18 cellular contexts compared by ENCODE assay signal in the genomic region with DNA sequence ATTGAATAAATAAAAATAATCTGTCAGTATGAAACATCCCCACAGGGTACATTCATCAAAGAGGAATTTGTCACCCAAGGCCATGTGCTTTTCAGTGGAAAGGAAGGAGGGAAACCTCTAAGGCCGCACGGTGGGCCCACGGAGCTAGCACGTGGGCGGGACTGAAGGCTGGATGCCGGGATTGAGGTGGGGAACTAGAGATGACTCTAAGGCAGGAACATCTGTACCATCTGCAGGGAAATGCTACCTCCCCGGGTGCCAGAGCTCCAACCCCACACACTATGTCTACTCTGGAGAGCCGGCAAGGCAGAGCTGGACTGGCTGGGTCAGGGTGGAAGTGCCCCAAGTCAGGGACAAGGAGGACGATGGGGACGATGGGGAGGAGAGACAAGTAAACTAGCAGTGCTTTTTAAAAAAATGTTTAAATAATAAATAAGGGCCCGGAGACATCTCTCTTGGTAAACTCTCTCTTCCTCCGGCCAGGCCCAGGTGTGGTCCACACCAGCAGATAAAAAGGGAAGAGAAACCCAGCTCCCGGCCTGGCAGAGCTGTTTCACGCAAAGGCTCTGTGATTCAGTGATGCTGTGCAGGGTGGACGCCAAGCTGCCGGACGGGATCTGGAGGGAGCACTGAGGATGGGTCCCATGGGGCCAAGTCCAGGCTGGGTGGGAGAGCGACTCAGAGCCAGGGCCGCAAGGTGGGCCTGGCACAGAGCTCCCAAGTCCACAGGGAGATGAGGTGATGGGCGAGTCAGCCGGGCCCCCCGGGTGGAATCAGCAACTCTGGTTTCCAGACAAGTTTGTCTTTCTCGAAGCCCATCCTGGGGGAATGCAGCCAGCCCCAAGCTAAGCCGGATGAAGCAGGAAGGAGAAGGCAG. TPM values are rescaled to one million over a fixed set of nuclear protein-coding genes. Genes with fewer than 3 reads are reported as not detected.
A peak's percentile ranks its signal among the peaks of the same experiment; 100 is the strongest.
DNase-seq lines count a peak whose midpoint lies in the region; TF ChIP-seq lines count a peak whose summit lies in the region.
"Had no signal": no experiment of that assay in that cellular context is flagged by ENCODE, and none has a peak within 500 bp of the region (broad histone marks: within the 10 kb centered on the region; RNA-seq: fewer than 3 reads in every experiment).

No MANE protein-coding gene starts in this region.

- no peaks in the 10 kb centered on the region for H3K36me3 ChIP-seq in A673 (ENCODE audit: insufficient read depth, low read length, poor library complexity, severe bottlenecking)
- H3K36me3 ChIP-seq: BE2C had no signal

- peaks cover 85% of the 10 kb centered on the region for H3K4me1 Mint-ChIP-seq in activated naive CD4-positive, alpha-beta T cell treated with anti-CD3 and anti-CD28 coated beads, Interleukin-2, amount 10 ng/mL, durations not matched to agents 7 days and 5 days
- peaks cover 53% of the 10 kb centered on the region for H3K4me1 Mint-ChIP-seq in activated naive CD8-positive, alpha-beta T cell treated with anti-CD3 and anti-CD28 coated beads for 36 hours
- peaks cover 80% of the 10 kb centered on the region for H3K4me1 Mint-ChIP-seq in osteocyte (ENCODE audit: unreplicated experiment)

- H3K27me3 ChIP-seq in A673 (replicated peaks; ENCODE audit: insufficient read depth, low read depth, low read length, poor library complexity), result no peaks in the 10 kb centered on the region
- H3K27me3 ChIP-seq: BE2C, body of pancreas, Peyer's patch had no signal

- peak overlapping the region; percentile 75 for H3K27ac Mint-ChIP-seq in activated naive CD4-positive, alpha-beta T cell treated with anti-CD3 and anti-CD28 coated beads, Interleukin-2, amount 10 ng/mL, durations not matched to agents 7 days and 5 days
- peak overlapping the region; percentile 73 for H3K27ac Mint-ChIP-seq in activated naive CD8-positive, alpha-beta T cell treated with anti-CD3 and anti-CD28 coated beads for 36 hours
- H3K27ac Mint-ChIP-seq in osteocyte (ENCODE audit: unreplicated experiment), result peak overlapping the region; percentile 74

- POLR2A ChIA-PET in A673 (lab: Charles Lee; ENCODE audit: low non-redundant PET), result no interaction called here

- no peaks in the 10 kb centered on the region for H3K9me3 ChIP-seq in A673 (ENCODE audit: low read depth, low read length, poor library complexity, severe bottlenecking)
- H3K9me3 ChIP-seq: BE2C, body of pancreas, Peyer's patch had no signal

- no TSS peak for BruUV-seq in A673 (replicated peaks; lab: Mats Ljungman, UMichigan)

- H3K36me3 Mint-ChIP-seq in activated naive CD4-positive, alpha-beta T cell treated with anti-CD3 and anti-CD28 coated beads, Interleukin-2, amount 10 ng/mL, durations not matched to agents 7 days and 5 days, result peaks cover 52% of the 10 kb centered on the region
- H3K36me3 Mint-ChIP-seq in activated naive CD8-positive, alpha-beta T cell treated with anti-CD3 and anti-CD28 coated beads for 36 hours, result peaks cover 50% of the 10 kb centered on the region
- peaks cover 5% of the 10 kb centered on the region for H3K36me3 Mint-ChIP-seq in osteocyte (ENCODE audit: unreplicated experiment)

- CTCF ChIA-PET in activated naive CD4-positive, alpha-beta T cell treated with anti-CD3 and anti-CD28 coated beads, Interleukin-2, amount 10 ng/mL, durations not matched to agents 7 days and 5 days (lab: Charles Lee), result no interaction called here
- CTCF ChIA-PET in A673 (lab: Charles Lee), result no interaction called here

- DNase-seq in activated naive CD4-positive, alpha-beta T cell treated with anti-CD3 and anti-CD28 coated beads, Interleukin-2, amount 10 ng/mL, durations not matched to agents 7 days and 5 days, result no peak
- no peak for DNase-seq in activated naive CD4-positive, alpha-beta T cell treated with Interleukin-2 at 50 U/mL for 16 hours
- peak; percentile 50 for DNase-seq in NAMALWA (ENCODE audit: low spot score)
- no peak for DNase-seq in activated naive CD8-positive, alpha-beta T cell treated with anti-CD3 and anti-CD28 coated beads for 36 hours
- no peak for DNase-seq in osteocyte (ENCODE audit: extremely low spot score, unreplicated experiment)
- DNase-seq in A673 (ENCODE audit: low spot score), result no peak
- no peak for DNase-seq in NCI-H187 treated with DMSO at 0.1 percent for 48 hours (lab: John Stamatoyannopoulos, UW)
- DNase-seq in HuH-7 (ENCODE audit: low spot score), result no peak
- DNase-seq: BE2C; body of pancreas; DMS153; effector memory CD4-positive, alpha-beta T cell; islet precursor cell; NCI-H1092; NCI-H2227 treated with DMSO at 0.1 percent for 48 hours; T1000 had no signal

- no peak overlapping the region for H3K27ac ChIP-seq in A673 (ENCODE audit: low read depth, low read length, poor library complexity, severe bottlenecking)
- H3K27ac ChIP-seq: body of pancreas, Peyer's patch had no signal

- peaks cover 2% of the 10 kb centered on the region for H3K4me1 ChIP-seq in A673 (ENCODE audit: insufficient read depth, low read length, poor library complexity, severe bottlenecking)
- H3K4me1 ChIP-seq: BE2C had no signal

- no peak overlapping the region for H3K4me3 ChIP-seq in A673 (ENCODE audit: low read depth, low read length, poor library complexity, severe bottlenecking)
- H3K4me3 ChIP-seq: body of pancreas, Peyer's patch had no signal

- no peaks in the 10 kb centered on the region for H3K9me3 Mint-ChIP-seq in activated naive CD4-positive, alpha-beta T cell treated with anti-CD3 and anti-CD28 coated beads, Interleukin-2, amount 10 ng/mL, durations not matched to agents 7 days and 5 days
- H3K9me3 Mint-ChIP-seq in activated naive CD8-positive, alpha-beta T cell treated with anti-CD3 and anti-CD28 coated beads for 36 hours, result no peaks in the 10 kb centered on the region
- no peaks in the 10 kb centered on the region for H3K9me3 Mint-ChIP-seq in osteocyte (ENCODE audit: unreplicated experiment)

- no peaks in the 10 kb centered on the region for H3K27me3 Mint-ChIP-seq in activated naive CD4-positive, alpha-beta T cell treated with anti-CD3 and anti-CD28 coated beads, Interleukin-2, amount 10 ng/mL, durations not matched to agents 7 days and 5 days
- H3K27me3 Mint-ChIP-seq in activated naive CD8-positive, alpha-beta T cell treated with anti-CD3 and anti-CD28 coated beads for 36 hours, result no peaks in the 10 kb centered on the region
- no peaks in the 10 kb centered on the region for H3K27me3 Mint-ChIP-seq in osteocyte (ENCODE audit: unreplicated experiment)

- H3K4me3 Mint-ChIP-seq in activated naive CD4-positive, alpha-beta T cell treated with anti-CD3 and anti-CD28 coated beads, Interleukin-2, amount 10 ng/mL, durations not matched to agents 7 days and 5 days, result peak overlapping the region; percentile 40
- H3K4me3 Mint-ChIP-seq in activated naive CD8-positive, alpha-beta T cell treated with anti-CD3 and anti-CD28 coated beads for 36 hours, result peak overlapping the region; percentile 68
- no peak overlapping the region for H3K4me3 Mint-ChIP-seq in osteocyte (ENCODE audit: unreplicated experiment)

- TF ChIP-seq CTCF in osteocyte (IDR thresholded peaks at IDR 0.05) (no peak), A673 (conservative IDR thresholded peaks at IDR 0.05; ENCODE audit: low read depth, low read length) (no peak)

- intact Hi-C loops in A673 (cut with micrococcal nuclease; ENCODE audit: unreplicated experiment), result no loop called here

RNA-seq across cellular contexts. Expression of gene LIF, which starts 5.8 kb away (rescaled TPM):
- total RNA-seq in activated naive CD8-positive, alpha-beta T cell treated with anti-CD3 and anti-CD28 coated beads for 36 hours, result 100 to 1,000 TPM; 282 to 288 TPM
- total RNA-seq in osteocyte (13.7 and 15.5 TPM in 2 replicates), A673 (2021) (0.24 and 0.59 TPM in 2 replicates)
- total RNA-seq: frontal cortex had no signal

RNA-seq across cellular contexts. Expression of gene OSM, which starts 25.9 kb away (rescaled TPM):
- 10 to 100 TPM; 47.9 to 50.7 TPM for total RNA-seq in activated naive CD8-positive, alpha-beta T cell treated with anti-CD3 and anti-CD28 coated beads for 36 hours
- total RNA-seq in osteocyte, result not detected in 2 replicates
- total RNA-seq in A673 (2021), result not detected in 2 replicates
- total RNA-seq: body of pancreas, Peyer's patch had no signal

RNA-seq across cellular contexts. Expression of gene CASTOR1, which starts 48.5 kb away (rescaled TPM):
- total RNA-seq in activated naive CD8-positive, alpha-beta T cell treated with anti-CD3 and anti-CD28 coated beads for 36 hours, result 1 to 10 TPM; 2.8 to 3.5 TPM
- total RNA-seq in osteocyte (11.8 and 12.2 TPM in 2 replicates), A673 (2021) (2.0 and 5.5 TPM in 2 replicates)

Comparison
In these comparisons a context has a peak if more than half of its experiments do, and no peak if none do; other contexts are left out.
1. RNA of gene LIF, which starts 5.8 kb away (total RNA-seq): 282 to 288 TPM in activated naive CD8-positive, alpha-beta T cell treated with anti-CD3 and anti-CD28 coated beads for 36 hours; 13.7 to 15.5 TPM in osteocyte and 0.24 to 0.59 TPM in A673; every median in the first group is over 10 times any median in the second.
2. RNA of gene OSM, which starts 25.9 kb away (total RNA-seq): 47.9 to 50.7 TPM in activated naive CD8-positive, alpha-beta T cell treated with anti-CD3 and anti-CD28 coated beads for 36 hours; not detected in osteocyte and not detected in A673; every median in the first group is over 10 times any median in the second.
3. Peak in every context shown above with its lines, with median percentiles within 50 percentile points of each other: H3K27ac Mint-ChIP-seq.